8 cellular contexts compared by ENCODE assay signal in genomic region chr5:126676195-126676624, GRCh38.
A peak's percentile ranks its signal among the peaks of the same experiment; 100 is the strongest.
DNase-seq lines count a peak whose midpoint lies in the region; ATAC-seq, FAIRE-seq and TF ChIP-seq lines count a peak whose summit lies in the region.

No MANE protein-coding gene starts in this region.

- H3K27ac ChIP-seq in VCaP (no peak overlapping the region), kidney (ENCODE audit: low read depth in 2 of 2, low read length in 2 of 2) (no peak overlapping the region)

- H3K4me3 ChIP-seq in kidney (ENCODE audit: low read length in 2 of 2) = no peak overlapping the region

- intact Hi-C loops in kidney (cut with DNase I) = loop anchor here (10.0 kb wide), 1 partner anchor 99 kb away; the partner anchor contains the start of gene LMNB1

- TF ChIP-seq CTCF in VCaP (conservative IDR thresholded peaks at IDR 0.05) (peak; percentile 92), kidney (IDR thresholded peaks at IDR 0.05; ENCODE audit: borderline replicate concordance, extremely low read depth, insufficient read depth) (peak; percentile 74)

- no peaks in the 10 kb centered on the region for H3K9me3 ChIP-seq in kidney (ENCODE audit: control insufficient read depth in 1 of 2, low read length in 2 of 2)

- no peaks in the 10 kb centered on the region for H3K36me3 ChIP-seq in kidney (ENCODE audit: control insufficient read depth in 1 of 2, insufficient read depth in 2 of 2, low read length in 2 of 2)

- ATAC-seq in HG02852 (IDR thresholded peaks at IDR 0.05; ENCODE audit: unreplicated experiment) = peak; percentile 56

- H3K4me1 ChIP-seq in kidney (ENCODE audit: control insufficient read depth in 1 of 2, insufficient read depth in 1 of 2, low read depth in 1 of 2, low read length in 2 of 2) = no peaks in the 10 kb centered on the region

- in situ Hi-C loops in T47D (cut with HindIII; ENCODE audit: low pct_unique_long_range_greater_than_20kb, low sequenced_read_pairs) = no loop called here

- H3K9ac ChIP-seq in kidney (ENCODE audit: low read length in 2 of 2) = no peak overlapping the region

- DNase-seq in NCI-H1417 (lab: John Stamatoyannopoulos, UW) = peak; percentile 21 to 72 (median 52)
- no peak for DNase-seq in NCI-H1417 treated with DMSO at 0.1 percent for 48 hours (lab: John Stamatoyannopoulos, UW)
- peak; percentile 11 for DNase-seq in NCI-H2107 (lab: John Stamatoyannopoulos, UW)
- DNase-seq in T47D (ENCODE audit: low read depth in 1 of 2, low spot score in 1 of 2) = peak; percentile 72 to 84
- DNase-seq in kidney = no peak
- DNase-seq in stimulated activated CD4-positive, alpha-beta T cell treated with anti-CD3 and anti-CD28 coated beads, Interleukin-2, amount 100 ng/mL, for 48 hours = peak; percentile 52 to 57

- FAIRE-seq in kidney (lab: Jason Lieb, UNC) = no peak

Comparison
In these comparisons a context has a peak if more than half of its experiments do, and no peak if none do; other contexts are left out.
1. DNase-seq: peak in NCI-H1417 (3 of 3), NCI-H2107 (single experiment), T47D (2 of 2) and stimulated activated CD4-positive, alpha-beta T cell treated with anti-CD3 and anti-CD28 coated beads, Interleukin-2, amount 100 ng/mL, for 48 hours (2 of 2); none in NCI-H1417 treated with DMSO at 0.1 percent for 48 hours (single experiment) and kidney (single experiment).